7 cellular contexts compared by ENCODE assay signal in genomic region chr7:150736864-150737263, GRCh38.
DNase-seq lines count a peak whose midpoint lies in the region; ATAC-seq and TF ChIP-seq lines count a peak whose summit lies in the region.

No MANE protein-coding gene starts in this region.

- POLR2A ChIA-PET in RWPE1 (lab: Yijun Ruan, JAX; ENCODE audit: low non-redundant PET) = no interaction called here

- H3K27ac Mint-ChIP-seq in stimulated activated naive B cell treated with anti-CD40 and anti-IgM and Interleukin-4, amounts not matched to agents 10 μg/mL and 1 μg/mL and 100 μg/mL, for 72 hours = no peak overlapping the region

- CTCF ChIA-PET in RWPE1 (lab: Yijun Ruan, JAX) = no interaction called here

- no peaks in the 10 kb centered on the region for H3K27me3 ChIP-seq in brain microvascular endothelial cell (replicated peaks)

- peaks cover 4% of the 10 kb centered on the region in 2 donors for H3K9me3 Mint-ChIP-seq in stimulated activated naive B cell treated with anti-CD40 and anti-IgM and Interleukin-4, amounts not matched to agents 10 μg/mL and 1 μg/mL and 100 μg/mL, for 72 hours

- no peaks in the 10 kb centered on the region for H3K36me3 ChIP-seq in brain microvascular endothelial cell (replicated peaks)

- ATAC-seq in GM19023 (IDR thresholded peaks at IDR 0.05; ENCODE audit: unreplicated experiment) (peak; percentile 13), HG02588 (IDR thresholded peaks at IDR 0.05; ENCODE audit: unreplicated experiment) (peak; percentile 11)
- ATAC-seq in stimulated activated naive B cell treated with anti-CD40 and anti-IgM and Interleukin-4, amounts not matched to agents 10 μg/mL and 1 μg/mL and 100 μg/mL, for 72 hours (replicated peaks) = peak; percentile 4 to 16

- no peaks in the 10 kb centered on the region for H3K36me3 Mint-ChIP-seq in stimulated activated naive B cell treated with anti-CD40 and anti-IgM and Interleukin-4, amounts not matched to agents 10 μg/mL and 1 μg/mL and 100 μg/mL, for 72 hours

- TF ChIP-seq CTCF in coronary artery (IDR thresholded peaks at IDR 0.05) (no peak), brain microvascular endothelial cell (IDR thresholded peaks at IDR 0.05; ENCODE audit: low read depth, low read length, missing control alignments) (no peak), RWPE1 (conservative IDR thresholded peaks at IDR 0.05; ENCODE audit: low read depth) (no peak)

- peaks cover 14 to 22% of the 10 kb centered on the region in 2 donors for H3K27me3 Mint-ChIP-seq in stimulated activated naive B cell treated with anti-CD40 and anti-IgM and Interleukin-4, amounts not matched to agents 10 μg/mL and 1 μg/mL and 100 μg/mL, for 72 hours

- peaks cover 4 to 16% of the 10 kb centered on the region in 2 donors for H3K4me1 Mint-ChIP-seq in stimulated activated naive B cell treated with anti-CD40 and anti-IgM and Interleukin-4, amounts not matched to agents 10 μg/mL and 1 μg/mL and 100 μg/mL, for 72 hours

- in situ Hi-C loops in brain microvascular endothelial cell (cut with HindIII; ENCODE audit: low pct_ligation_motif_present, low sequenced_read_pairs) = no loop called here

- peak overlapping the region; percentile 73 to 74 for H3K4me3 Mint-ChIP-seq in stimulated activated naive B cell treated with anti-CD40 and anti-IgM and Interleukin-4, amounts not matched to agents 10 μg/mL and 1 μg/mL and 100 μg/mL, for 72 hours

- DNase-seq in coronary artery (ENCODE audit: low spot score) = no peak
- no peak for DNase-seq in stimulated activated naive B cell treated with anti-CD40 and anti-IgM and Interleukin-4, amounts not matched to agents 10 μg/mL and 1 μg/mL and 100 μg/mL, for 72 hours
- DNase-seq in NK-92 treated with Interleukin-12 subunit alpha and Interleukin-12 subunit beta, amount 100 ng/mL, for 24 hours (lab: John Stamatoyannopoulos, UW) = no peak
- no peak for DNase-seq in brain microvascular endothelial cell
- DNase-seq in RWPE1 (ENCODE audit: low spot score) = no peak

- H3K27ac ChIP-seq in coronary artery (peak overlapping the region in 1 of 2 donors; percentile 75), brain microvascular endothelial cell (no peak overlapping the region), RWPE1 (no peak overlapping the region)

- H3K4me3 ChIP-seq in coronary artery (peak overlapping the region; percentile 13), brain microvascular endothelial cell (ENCODE audit: low read depth, low read length) (no peak overlapping the region)
